12 cellular contexts compared by ENCODE assay signal in genomic region chr10:132576671-132577349, GRCh38.
"Had no signal": no experiment of that assay in that cellular context is flagged by ENCODE, and none has a peak within 500 bp of the region (broad histone marks: within the 10 kb centered on the region; RNA-seq: fewer than 3 reads in every experiment).

No MANE protein-coding gene starts in this region.

- H3K27ac Mint-ChIP-seq: activated CD4-positive, alpha-beta T cell treated with anti-CD3 and anti-CD28 coated beads, Interleukin-2, amount 10 ng/mL, durations not matched to agents 24 days and 14 days; activated T-helper 2 cell treated with anti-CD3 and anti-CD28 coated beads, Interferon-gamma antibody, Interleukin-2, Interleukin-4, amounts not matched to agents 10 μg/mL and 5 μg/mL and 100 μg/mL, durations not matched to agents 14 hours and 24 hours and 36 hours; endodermal cell; T-helper 1 cell treated with Interleukin-12 subunit alpha and Interleukin-12 subunit beta and Interleukin-4 antibody, amounts not matched to agents 30 μg/mL and 1 μg/mL, for 36 hours had no signal

- H3K27ac ChIP-seq: left lung had no signal

- H3K27me3 Mint-ChIP-seq: activated B cell treated with CpG ODN at 0.5 μM for 24 hours, brain had no signal

- H3K4me3 Mint-ChIP-seq: activated CD4-positive, alpha-beta T cell treated with anti-CD3 and anti-CD28 coated beads, Interleukin-2, amount 10 ng/mL, durations not matched to agents 24 days and 14 days; brain; endodermal cell; T-helper 1 cell treated with Interleukin-12 subunit alpha and Interleukin-12 subunit beta and Interleukin-4 antibody, amounts not matched to agents 30 μg/mL and 1 μg/mL, for 36 hours had no signal

- H3K4me1 Mint-ChIP-seq: endodermal cell had no signal

- DNase-seq: activated B cell treated with CpG ODN at 0.5 μM for 24 hours; activated CD4-positive, alpha-beta T cell treated with anti-CD3 and anti-CD28 coated beads, Interleukin-2, amount 10 ng/mL, durations not matched to agents 24 days and 14 days; activated naive CD4-positive, alpha-beta T cell treated with anti-CD3 and anti-CD28 coated beads, Interleukin-2, amount 50 U/mL, for 16 hours; activated T-cell treated with anti-CD3 and anti-CD28 coated beads for 4 hours; dermis blood vessel endothelial cell; mesendoderm had no signal

- H3K9me3 Mint-ChIP-seq: activated CD4-positive, alpha-beta T cell treated with anti-CD3 and anti-CD28 coated beads, Interleukin-2, amount 10 ng/mL, durations not matched to agents 24 days and 14 days; activated T-helper 2 cell treated with anti-CD3 and anti-CD28 coated beads, Interferon-gamma antibody, Interleukin-2, Interleukin-4, amounts not matched to agents 10 μg/mL and 5 μg/mL and 100 μg/mL, durations not matched to agents 14 hours and 24 hours and 36 hours; endodermal cell; stimulated activated effector memory CD8-positive, alpha-beta T cell treated with anti-CD3 and anti-CD28 coated beads, Interleukin-12 subunit alpha, Interleukin-12 subunit beta, amount 100 ng/mL, for 72 hours; T-helper 1 cell treated with Interleukin-12 subunit alpha and Interleukin-12 subunit beta and Interleukin-4 antibody, amounts not matched to agents 30 μg/mL and 1 μg/mL, for 36 hours had no signal
